In genomic region chr19:13843104-13843921, GRCh38 we compare ENCODE assay signal across 8 cellular contexts. TPM values are rescaled to one million over a fixed set of nuclear protein-coding genes. Genes with fewer than 3 reads are reported as not detected.
DNase-seq lines count a peak whose midpoint lies in the region; ATAC-seq, FAIRE-seq and TF ChIP-seq lines count a peak whose summit lies in the region.

No MANE protein-coding gene starts in this region.

- intact Hi-C loops in PC-3 (cut with micrococcal nuclease): no loop called here

- H3K4me2 ChIP-seq in PC-3 (ENCODE audit: low read length): peak overlapping the region; percentile 95

- CTCF ChIA-PET in PC-3 (lab: Charles Lee): interaction anchor here (0.6 kb wide), 1 partner anchor 19 kb away, joined by 11 read pairs; no protein-coding TSS in a partner anchor

- H3K9ac ChIP-seq in PC-3 (ENCODE audit: low read length): peak overlapping the region; percentile 93

- BruUV-seq in PC-3 (replicated peaks; lab: Mats Ljungman, UMichigan): no TSS peak

- H3F3A ChIP-seq in PC-3 (ENCODE audit: low read length, unreplicated experiment): peaks cover 12% of the 10 kb centered on the region

- H3K4me3 ChIP-seq in PC-3 (ENCODE audit: low read length) (peak overlapping the region; percentile 82), ectodermal cell (ENCODE audit: insufficient read depth, low read depth, low read length) (peak overlapping the region; percentile 47), mononuclear cell (ENCODE audit: low read length) (peak overlapping the region; percentile 73)

- peak; percentile 47 for FAIRE-seq in GM19239 (lab: Jason Lieb, UNC)

- no peak for TF ChIP-seq CTCF in PC-3 (conservative IDR thresholded peaks at IDR 0.05; ENCODE audit: low read depth, low read length)

- H3K9me2 ChIP-seq in PC-3 (replicated peaks; ENCODE audit: low read length): no peaks in the 10 kb centered on the region

- no peaks in the 10 kb centered on the region for H3K9me3 ChIP-seq in PC-3 (ENCODE audit: low read length)
- no peaks in the 10 kb centered on the region for H3K9me3 ChIP-seq in ectodermal cell (ENCODE audit: control insufficient read depth, low read length)
- no peaks in the 10 kb centered on the region for H3K9me3 ChIP-seq in mononuclear cell (ENCODE audit: low read depth, low read length)

- peaks cover 27% of the 10 kb centered on the region for H4K20me1 ChIP-seq in PC-3 (ENCODE audit: low read length)

- POLR2A ChIA-PET in PC-3 (lab: Charles Lee; ENCODE audit: unreplicated experiment): no interaction called here

- 34 to 35% methylated on average over 24 of the region's 24 CpGs for WGBS in ectodermal cell, 2 experiments

- H3K27ac ChIP-seq in PC-3 (ENCODE audit: low read length) (peak overlapping the region; percentile 88), ectodermal cell (ENCODE audit: insufficient read depth, low read depth, low read length, poor library complexity, severe bottlenecking) (no peak overlapping the region)

- H3K27me3 ChIP-seq in PC-3 (ENCODE audit: low read length) (no peaks in the 10 kb centered on the region), ectodermal cell (ENCODE audit: control insufficient read depth, insufficient read depth, low read length, poor library complexity, severe bottlenecking) (peaks cover 17% of the 10 kb centered on the region), mononuclear cell (ENCODE audit: insufficient read depth, low read length) (no peaks in the 10 kb centered on the region)

- ATAC-seq in PC-3 (no peak; the same call in 1 of the 2 replicates), GM18867 (IDR thresholded peaks at IDR 0.05; ENCODE audit: unreplicated experiment) (no peak)

- DNase-seq in GM19239 (ENCODE audit: insufficient read length, low spot score) (no peak), PC-3 (peak; percentile 92), medulla oblongata (ENCODE audit: extremely low spot score) (no peak), NCI-H2029 (lab: John Stamatoyannopoulos, UW) (no peak)
- DNase-seq in stimulated activated naive CD4-positive, alpha-beta T cell treated with Interleukin-2 at 50 U/mL for 16 hours (lab: John Stamatoyannopoulos, UW): no peak

- peaks cover 61% of the 10 kb centered on the region for H3K79me2 ChIP-seq in PC-3 (ENCODE audit: low read length)

- peaks cover 22% of the 10 kb centered on the region for H3K36me3 ChIP-seq in PC-3 (ENCODE audit: low read depth, low read length)
- no peaks in the 10 kb centered on the region for H3K36me3 ChIP-seq in ectodermal cell (ENCODE audit: control insufficient read depth, insufficient read depth, low read length)

- H3K4me1 ChIP-seq in PC-3 (ENCODE audit: insufficient read depth, low read length): peaks cover 62% of the 10 kb centered on the region
- H3K4me1 ChIP-seq in ectodermal cell (ENCODE audit: control insufficient read depth, insufficient read depth, low read length): peaks cover 46% of the 10 kb centered on the region
- H3K4me1 ChIP-seq in mononuclear cell (ENCODE audit: insufficient read depth, low read length): peaks cover 88% of the 10 kb centered on the region

- peak overlapping the region; percentile 37 for H2AFZ ChIP-seq in PC-3 (ENCODE audit: low read length)

RNA-seq across cellular contexts. Expression of gene NANOS3, which starts 33.6 kb away (rescaled TPM):
- total RNA-seq in PC-3 (2014; rRNA removed) (1.7 TPM in 1 of 2 replicates, not detected in the other), mononuclear cell (not detected)
- not detected for polyA plus RNA-seq in ectodermal cell (2013, experiment 1 of 4)
- polyA plus RNA-seq in ectodermal cell (2013, experiment 2 of 4): not detected
- polyA plus RNA-seq in ectodermal cell (2013, experiment 3 of 4): not detected
- polyA plus RNA-seq in ectodermal cell (2013, experiment 4 of 4): not detected

RNA-seq across cellular contexts. Expression of gene ZSWIM4, which starts 48.1 kb away (rescaled TPM):
- total RNA-seq in PC-3 (2014; rRNA removed) (8.0 and 11.4 TPM in 2 replicates), mononuclear cell (1.5 TPM)
- polyA plus RNA-seq in ectodermal cell (2013, experiment 1 of 4): 15.4 TPM
- polyA plus RNA-seq in ectodermal cell (2013, experiment 2 of 4): 15.5 TPM
- polyA plus RNA-seq in ectodermal cell (2013, experiment 3 of 4): 12.8 TPM
- 13.7 TPM for polyA plus RNA-seq in ectodermal cell (2013, experiment 4 of 4)
